Comparison of ENCODE assay signal across 1 cellular context in genomic region chr17:81236784-81237183, GRCh38.
TF ChIP-seq lines count a peak whose summit lies in the region.

No MANE protein-coding gene starts in this region.

TF ChIP-seq in GM12878, 131 proteins besides CTCF, POLR2A, EP300 and RAD21:
- TF ChIP-seq MLLT1 (IDR thresholded peaks at IDR 0.05), result no peak
- TF ChIP-seq TAF1 (IDR thresholded peaks at IDR 0.05; ENCODE audit: borderline replicate concordance, low read depth, low read length), result no peak
- TF ChIP-seq ZNF592 (IDR thresholded peaks at IDR 0.05), result no peak
- no peak for TF ChIP-seq KLF5 (IDR thresholded peaks at IDR 0.05; ENCODE audit: partially characterized antibody)
- TF ChIP-seq PML (IDR thresholded peaks at IDR 0.05; ENCODE audit: low read length), result no peak
- TF ChIP-seq HSF1 (IDR thresholded peaks at IDR 0.05; ENCODE audit: low read depth, low read length), result no peak
- TF ChIP-seq SIN3A (IDR thresholded peaks at IDR 0.05; ENCODE audit: low read depth, low read length), result no peak
TF ChIP-seq in GM12878: peak in this region for 0.
